11 cellular contexts compared by ENCODE assay signal in the genomic region with DNA sequence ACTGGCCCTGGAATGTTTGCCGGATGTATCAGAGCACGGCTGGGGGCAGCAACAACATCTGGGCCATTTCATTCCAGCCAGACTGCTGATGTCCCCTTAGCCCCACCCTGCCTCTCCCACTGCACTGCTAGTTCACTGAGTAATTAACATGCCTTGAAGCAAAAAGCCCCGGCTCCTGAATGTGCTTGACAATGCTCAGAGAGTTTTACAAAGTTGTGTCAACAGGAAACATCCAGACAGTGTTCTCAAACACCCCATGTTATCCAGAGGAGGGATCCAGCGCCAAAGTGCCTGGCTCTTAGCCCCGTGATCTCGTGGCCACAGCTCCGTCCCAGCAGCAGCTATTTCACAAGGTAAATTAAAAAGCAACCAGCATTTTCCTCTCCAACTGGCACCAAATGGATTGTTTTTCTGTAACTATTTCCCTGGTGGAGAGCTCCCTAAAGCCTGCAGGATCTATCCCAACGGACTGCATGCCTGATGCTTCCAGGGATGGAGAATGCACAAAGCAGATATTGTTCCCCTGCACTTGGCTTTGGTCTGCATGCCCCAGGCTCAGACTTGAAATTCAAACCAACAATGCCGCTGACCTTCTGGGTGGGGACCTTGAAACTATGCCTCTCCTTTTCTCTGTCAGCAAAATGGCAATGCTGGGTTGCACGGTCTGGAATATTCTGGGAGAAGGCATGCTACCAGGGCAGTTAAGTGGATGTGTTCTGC.
DNase-seq lines count a peak whose midpoint lies in the region; ATAC-seq and TF ChIP-seq lines count a peak whose summit lies in the region.
"Had no signal": no experiment of that assay in that cellular context is flagged by ENCODE, and none has a peak within 500 bp of the region (broad histone marks: within the 10 kb centered on the region; RNA-seq: fewer than 3 reads in every experiment).

No MANE protein-coding gene starts in this region.

- DNase-seq in NCI-H526 treated with DMSO at 0.1 percent for 48 hours (lab: John Stamatoyannopoulos, UW) (peak; percentile 8), colonic mucosa (peak; percentile 48), left kidney (ENCODE audit: low read depth, low spot score) (peak; percentile 87), substantia nigra (lab: John Stamatoyannopoulos, UW) (peak in 44 of 49 donors; percentile 17 to 81 (median 58)), NCI-H2107 treated with DMSO at 0.1 percent for 48 hours (lab: John Stamatoyannopoulos, UW; ENCODE audit: unreplicated experiment) (no peak)
- no peak for DNase-seq in stimulated activated naive B cell treated with anti-CD40 and anti-IgM and Interleukin-4, amounts not matched to agents 10 μg/mL and 1 μg/mL and 100 μg/mL, for 72 hours
- DNase-seq: activated B cell treated with CpG ODN at 0.5 μM for 24 hours, dermis blood vessel endothelial cell had no signal

- intact Hi-C loops in colonic mucosa (cut with DNase I) = no loop called here

- H3K27ac ChIP-seq in colonic mucosa = no peak overlapping the region
- H3K27ac ChIP-seq in substantia nigra (ENCODE audit: low read depth, low read length, poor library complexity, severe bottlenecking) = peak overlapping the region; percentile 58

- no peak overlapping the region for H3K4me3 ChIP-seq in colonic mucosa
- H3K4me3 ChIP-seq: HAP-1 had no signal

- no peak for TF ChIP-seq CTCF in colonic mucosa (IDR thresholded peaks at IDR 0.05)

- H3K27me3 Mint-ChIP-seq in stimulated activated naive B cell treated with anti-CD40 and anti-IgM and Interleukin-4, amounts not matched to agents 10 μg/mL and 1 μg/mL and 100 μg/mL, for 72 hours = peaks cover 12% of the 10 kb centered on the region in 2 donors

- H3K4me1 ChIP-seq in colonic mucosa = no peaks in the 10 kb centered on the region
- H3K4me1 ChIP-seq: HAP-1 had no signal

- ATAC-seq in HG03280 (IDR thresholded peaks at IDR 0.05; ENCODE audit: unreplicated experiment) (no peak), GM19395 (IDR thresholded peaks at IDR 0.05; ENCODE audit: unreplicated experiment) (no peak)
- no peak for ATAC-seq in stimulated activated naive B cell treated with anti-CD40 and anti-IgM and Interleukin-4, amounts not matched to agents 10 μg/mL and 1 μg/mL and 100 μg/mL, for 72 hours (replicated peaks)

- H3K9me3 ChIP-seq in colonic mucosa = no peaks in the 10 kb centered on the region
- H3K9me3 ChIP-seq: HAP-1 had no signal

- no peaks in the 10 kb centered on the region for H3K36me3 Mint-ChIP-seq in stimulated activated naive B cell treated with anti-CD40 and anti-IgM and Interleukin-4, amounts not matched to agents 10 μg/mL and 1 μg/mL and 100 μg/mL, for 72 hours

- H3K27ac Mint-ChIP-seq in stimulated activated naive B cell treated with anti-CD40 and anti-IgM and Interleukin-4, amounts not matched to agents 10 μg/mL and 1 μg/mL and 100 μg/mL, for 72 hours = no peak overlapping the region
- H3K27ac Mint-ChIP-seq: activated B cell treated with CpG ODN at 0.5 μM for 24 hours had no signal

- H3K9me3 Mint-ChIP-seq in stimulated activated naive B cell treated with anti-CD40 and anti-IgM and Interleukin-4, amounts not matched to agents 10 μg/mL and 1 μg/mL and 100 μg/mL, for 72 hours = peaks cover 0 to 3% of the 10 kb centered on the region in 2 donors
- H3K9me3 Mint-ChIP-seq: activated B cell treated with CpG ODN at 0.5 μM for 24 hours had no signal

- H3K4me3 Mint-ChIP-seq in stimulated activated naive B cell treated with anti-CD40 and anti-IgM and Interleukin-4, amounts not matched to agents 10 μg/mL and 1 μg/mL and 100 μg/mL, for 72 hours = no peak overlapping the region
- H3K4me3 Mint-ChIP-seq: activated B cell treated with CpG ODN at 0.5 μM for 24 hours had no signal

- no peaks in the 10 kb centered on the region for H3K36me3 ChIP-seq in colonic mucosa
- H3K36me3 ChIP-seq: HAP-1 had no signal

- H3K27me3 ChIP-seq in colonic mucosa = no peaks in the 10 kb centered on the region

- H3K4me1 Mint-ChIP-seq in stimulated activated naive B cell treated with anti-CD40 and anti-IgM and Interleukin-4, amounts not matched to agents 10 μg/mL and 1 μg/mL and 100 μg/mL, for 72 hours = no peaks in the 10 kb centered on the region
- H3K4me1 Mint-ChIP-seq: activated B cell treated with CpG ODN at 0.5 μM for 24 hours had no signal

- H3K9ac ChIP-seq in colonic mucosa (ENCODE audit: low read depth in 2 of 2, low read length in 2 of 2) = no peak overlapping the region

Comparison
In these comparisons a context has a peak if more than half of its experiments do, and no peak if none do; other contexts are left out.
1. DNase-seq: peak in NCI-H526 treated with DMSO at 0.1 percent for 48 hours (single experiment), colonic mucosa (single experiment), left kidney (single experiment) and substantia nigra (44 of 49); none in NCI-H2107 treated with DMSO at 0.1 percent for 48 hours (single experiment) and stimulated activated naive B cell treated with anti-CD40 and anti-IgM and Interleukin-4, amounts not matched to agents 10 μg/mL and 1 μg/mL and 100 μg/mL, for 72 hours (single experiment).